In genomic region chr5:163161512-163161911, GRCh38 we compare ENCODE assay signal across 29 cellular contexts.
"Had no signal": no experiment of that assay in that cellular context is flagged by ENCODE, and none has a peak within 500 bp of the region (broad histone marks: within the 10 kb centered on the region; RNA-seq: fewer than 3 reads in every experiment).

No MANE protein-coding gene starts in this region.

- H3K27ac Mint-ChIP-seq: dendritic cell treated with granulocyte-macrophage colony-stimulating factor and Interleukin-4, amounts not matched to agents 40 ng/mL and 50 ng/mL, for 4 days; effector memory CD8-positive, alpha-beta T cell; endodermal cell had no signal

- H3K4me3 Mint-ChIP-seq: dendritic cell treated with granulocyte-macrophage colony-stimulating factor and Interleukin-4, amounts not matched to agents 40 ng/mL and 50 ng/mL, for 4 days; effector memory CD8-positive, alpha-beta T cell; endodermal cell had no signal

- H3K4me1 Mint-ChIP-seq: endodermal cell had no signal

- H3K27me3 ChIP-seq: dorsolateral prefrontal cortex, esophagus muscularis mucosa, esophagus squamous epithelium, foreskin keratinocyte, gastrocnemius medialis, gastroesophageal sphincter, heart left ventricle, heart right ventricle had no signal

- H3K27ac ChIP-seq: colonic mucosa, coronary artery, dorsolateral prefrontal cortex, epithelial cell of prostate, esophagus muscularis mucosa, esophagus squamous epithelium, foreskin keratinocyte, gastrocnemius medialis, gastroesophageal sphincter, heart left ventricle, heart right ventricle had no signal

- H3K27me3 Mint-ChIP-seq: dendritic cell treated with granulocyte-macrophage colony-stimulating factor and Interleukin-4, amounts not matched to agents 40 ng/mL and 50 ng/mL, for 4 days; effector memory CD8-positive, alpha-beta T cell had no signal

- FAIRE-seq: colon, endometrium, endothelial cell of umbilical vein, frontal cortex had no signal

- DNase-seq: colonic mucosa; cortex of kidney; dermis blood vessel endothelial cell; dorsolateral prefrontal cortex; effector CD4-positive, alpha-beta T cell; effector CD8-positive, alpha-beta T cell; effector memory CD4-positive, alpha-beta T cell; effector memory CD8-positive, alpha-beta T cell; endodermal cell; erythroblast; esophagus squamous epithelium; foreskin fibroblast; foreskin keratinocyte; foreskin melanocyte; gastrocnemius medialis; glutamatergic neuron; head of caudate nucleus; heart left ventricle; heart right ventricle had no signal

- ATAC-seq: effector memory CD8-positive, alpha-beta T cell; esophagus mucosa; foreskin keratinocyte; gastrocnemius medialis; gastroesophageal sphincter; heart left ventricle; heart right ventricle had no signal

- H3K4me1 ChIP-seq: colonic mucosa, esophagus muscularis mucosa, esophagus squamous epithelium, foreskin keratinocyte, gastrocnemius medialis, gastroesophageal sphincter, heart left ventricle, heart right ventricle had no signal

- H3K36me3 ChIP-seq: colonic mucosa, esophagus muscularis mucosa, esophagus squamous epithelium, gastrocnemius medialis, gastroesophageal sphincter, heart left ventricle, heart right ventricle had no signal

- H3K4me3 ChIP-seq: colonic mucosa, coronary artery, dorsolateral prefrontal cortex, esophagus muscularis mucosa, esophagus squamous epithelium, gastrocnemius medialis, gastroesophageal sphincter, heart left ventricle, heart right ventricle had no signal

- H3K9me3 ChIP-seq: colonic mucosa, gastrocnemius medialis, heart left ventricle had no signal
